ENCODE assay signal across 16 cellular contexts in the genomic region with DNA sequence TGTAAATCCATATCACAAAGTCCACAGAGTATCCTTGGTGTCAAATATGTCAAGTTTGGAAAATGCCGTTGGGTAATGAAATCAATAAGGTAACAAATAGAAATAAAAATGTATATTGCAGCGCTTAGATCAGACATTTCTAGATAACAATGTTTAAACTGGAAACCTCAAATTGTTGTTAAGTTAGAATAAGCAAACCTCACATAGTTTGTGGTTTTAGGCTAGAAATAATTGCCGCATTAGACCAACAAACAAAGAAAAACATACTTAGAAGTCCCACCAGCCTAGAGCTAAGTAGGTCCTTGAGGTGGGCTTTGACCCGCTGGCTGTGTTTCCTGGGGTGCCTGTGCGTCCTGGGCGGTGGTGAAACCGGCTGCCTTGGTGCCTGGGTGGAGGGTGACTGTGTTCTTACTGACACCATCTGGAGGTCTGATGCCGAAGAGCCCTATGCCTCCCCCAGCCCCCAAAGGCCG.
"Had no signal": no experiment of that assay in that cellular context is flagged by ENCODE, and none has a peak within 500 bp of the region (broad histone marks: within the 10 kb centered on the region; RNA-seq: fewer than 3 reads in every experiment).

No MANE protein-coding gene starts in this region.

- H2AFZ ChIP-seq: parathyroid adenoma had no signal

- H3K27ac ChIP-seq: ascending aorta, heart left ventricle, parathyroid adenoma, stomach, suprapubic skin, tibial nerve had no signal

- DNase-seq: activated CD4-positive, alpha-beta memory T cell treated with anti-CD3 and anti-CD28 coated beads, Interleukin-2, amount 10 ng/mL, durations not matched to agents 7 days and 5 days; activated CD4-positive, alpha-beta T cell treated with anti-CD3 and anti-CD28 coated beads for 48 hours; activated CD8-positive, alpha-beta memory T cell treated with anti-CD3 and anti-CD28 coated beads, Interleukin-2, amount 10 ng/mL, durations not matched to agents 7 days and 5 days; activated T-cell treated with anti-CD3 and anti-CD28 coated beads for 4 hours; heart left ventricle; islet precursor cell; nephron progenitor cell; stimulated activated CD4-positive, alpha-beta T cell treated with anti-CD3 and anti-CD28 coated beads, Interleukin-2, amount 100 ng/mL, for 24 hours; T-helper 17 cell had no signal

- H3K9me3 ChIP-seq: ascending aorta, heart left ventricle, stomach, suprapubic skin, tibial nerve had no signal

- H3K9ac ChIP-seq: parathyroid adenoma had no signal

- H3K27me3 ChIP-seq: ascending aorta, stomach, suprapubic skin, tibial nerve had no signal

- ATAC-seq: activated CD8-positive, alpha-beta memory T cell treated with anti-CD3 and anti-CD28 coated beads, Interleukin-2, amount 10 ng/mL, durations not matched to agents 7 days and 5 days; activated naive CD4-positive, alpha-beta T cell treated with anti-CD3 and anti-CD28 coated beads, Interleukin-2, amount 50 U/mL, for 72 hours; heart left ventricle; stimulated activated effector memory CD8-positive, alpha-beta T cell treated with anti-CD3 and anti-CD28 coated beads, Interleukin-12 subunit alpha, Interleukin-12 subunit beta, amount 100 ng/mL, for 72 hours; T-helper 17 cell had no signal

- H3K4me1 ChIP-seq: ascending aorta, parathyroid adenoma, suprapubic skin had no signal

- H3K4me3 ChIP-seq: ascending aorta, heart left ventricle, stomach, suprapubic skin, tibial nerve had no signal

- H3K36me3 ChIP-seq: ascending aorta, heart left ventricle, stomach, suprapubic skin, tibial nerve had no signal
